In genomic region chr2:227497158-227497557, GRCh38 we compare ENCODE assay signal across 28 cellular contexts.
"Had no signal": no experiment of that assay in that cellular context is flagged by ENCODE, and none has a peak within 500 bp of the region (broad histone marks: within the 10 kb centered on the region; RNA-seq: fewer than 3 reads in every experiment).

No MANE protein-coding gene starts in this region.

- DNase-seq: hypothalamus; kidney; left colon; left lung; lower lobe of right lung; mammary epithelial cell; mesenchymal stem cell; naive thymus-derived CD8-positive, alpha-beta T cell; nucleus accumbens; pancreas; posterior cingulate gyrus; retina; right cardiac atrium; stimulated activated CD4-positive, alpha-beta T cell treated with anti-CD3 and anti-CD28 coated beads, Interleukin-12 subunit alpha, Interleukin-12 subunit beta, amount 100 ng/mL, for 4 hours; stimulated activated CD4-positive, alpha-beta T cell treated with anti-CD3 and anti-CD28 coated beads, Interleukin-15, amount 100 ng/mL, for 24 hours; stimulated activated CD4-positive, alpha-beta T cell treated with anti-CD3 and anti-CD28 coated beads, Interleukin-2, amount 100 ng/mL, for 24 hours; stimulated activated CD4-positive, alpha-beta T cell treated with anti-CD3 and anti-CD28 coated beads, Interleukin-4, amount 100 ng/mL, for 1 hour; stimulated activated naive B cell treated with anti-CD40 and anti-IgM and Interleukin-4, amounts not matched to agents 10 μg/mL and 1 μg/mL and 100 μg/mL, for 72 hours; stimulated activated naive CD8-positive, alpha-beta T cell treated with anti-CD3 and anti-CD28 coated beads, Interleukin-15, amount 100 ng/mL, for 72 hours; substantia nigra; uterus had no signal

- H3K4me3 Mint-ChIP-seq: nephron; neural crest cell; stimulated activated naive B cell treated with anti-CD40 and anti-IgM and Interleukin-4, amounts not matched to agents 10 μg/mL and 1 μg/mL and 100 μg/mL, for 72 hours; stimulated activated naive CD8-positive, alpha-beta T cell treated with anti-CD3 and anti-CD28 coated beads, Interleukin-15, amount 100 ng/mL, for 72 hours; type B pancreatic cell had no signal

- H3K4me1 Mint-ChIP-seq: nephron, neural crest cell had no signal

- H3K27me3 Mint-ChIP-seq: naive thymus-derived CD8-positive, alpha-beta T cell; stimulated activated naive B cell treated with anti-CD40 and anti-IgM and Interleukin-4, amounts not matched to agents 10 μg/mL and 1 μg/mL and 100 μg/mL, for 72 hours; stimulated activated naive CD8-positive, alpha-beta T cell treated with anti-CD3 and anti-CD28 coated beads, Interleukin-15, amount 100 ng/mL, for 72 hours; type B pancreatic cell had no signal

- H3K4me3 ChIP-seq: left lung, lower lobe of right lung, pancreas, prostate gland, skin epidermis, tibial nerve, uterus had no signal

- FAIRE-seq: kidney, pancreas had no signal

- ATAC-seq: left colon; left lung; lower lobe of right lung; naive thymus-derived CD8-positive, alpha-beta T cell; pancreas; right cardiac atrium; sciatic nerve; stimulated activated naive B cell treated with anti-CD40 and anti-IgM and Interleukin-4, amounts not matched to agents 10 μg/mL and 1 μg/mL and 100 μg/mL, for 72 hours; stimulated activated naive CD8-positive, alpha-beta T cell treated with anti-CD3 and anti-CD28 coated beads, Interleukin-15, amount 100 ng/mL, for 72 hours had no signal

- H3K9me3 ChIP-seq: left lung, lower lobe of right lung, pancreas, prostate gland, tibial nerve, uterus had no signal

- H3K9me3 Mint-ChIP-seq: naive thymus-derived CD8-positive, alpha-beta T cell; nephron; neural crest cell; stimulated activated naive B cell treated with anti-CD40 and anti-IgM and Interleukin-4, amounts not matched to agents 10 μg/mL and 1 μg/mL and 100 μg/mL, for 72 hours; stimulated activated naive CD8-positive, alpha-beta T cell treated with anti-CD3 and anti-CD28 coated beads, Interleukin-15, amount 100 ng/mL, for 72 hours; type B pancreatic cell had no signal

- H3K4me1 ChIP-seq: lower lobe of right lung, prostate gland, uterus had no signal

- H3K27ac Mint-ChIP-seq: stimulated activated naive B cell treated with anti-CD40 and anti-IgM and Interleukin-4, amounts not matched to agents 10 μg/mL and 1 μg/mL and 100 μg/mL, for 72 hours; stimulated activated naive CD8-positive, alpha-beta T cell treated with anti-CD3 and anti-CD28 coated beads, Interleukin-15, amount 100 ng/mL, for 72 hours; type B pancreatic cell had no signal

- H3K27ac ChIP-seq: left lung, lower lobe of right lung, pancreas, prostate gland, skin epidermis, tibial nerve, uterus had no signal

- H3K36me3 ChIP-seq: pancreas, prostate gland, uterus had no signal
